24 cellular contexts compared by ENCODE assay signal in genomic region chr11:18771266-18772035, GRCh38. TPM values are rescaled to one million over a fixed set of nuclear protein-coding genes. Genes with fewer than 3 reads are reported as not detected.
"Had no signal": no experiment of that assay in that cellular context is flagged by ENCODE, and none has a peak within 500 bp of the region (broad histone marks: within the 10 kb centered on the region; RNA-seq: fewer than 3 reads in every experiment).

No MANE protein-coding gene starts in this region.

- H3K4me3 Mint-ChIP-seq: activated CD4-positive, alpha-beta memory T cell treated with anti-CD3 and anti-CD28 coated beads, Interleukin-2, amount 10 ng/mL, durations not matched to agents 7 days and 5 days; activated CD4-positive, alpha-beta T cell treated with anti-CD3 and anti-CD28 coated beads, Interleukin-2, amount 10 ng/mL, durations not matched to agents 24 days and 14 days; activated naive CD4-positive, alpha-beta T cell treated with anti-CD3 and anti-CD28 coated beads, Interleukin-2, amount 10 ng/mL, durations not matched to agents 7 days and 5 days; brain; memory B cell; nephron progenitor cell; stimulated activated naive B cell treated with anti-CD40 and anti-IgM and Interleukin-4, amounts not matched to agents 10 μg/mL and 1 μg/mL and 100 μg/mL, for 72 hours; T-helper 2 cell treated with Interferon-gamma antibody and Interleukin-4, amounts not matched to agents 5 μg/mL and 100 μg/mL, for 36 hours had no signal

- H3K27ac Mint-ChIP-seq: activated CD4-positive, alpha-beta memory T cell treated with anti-CD3 and anti-CD28 coated beads, Interleukin-2, amount 10 ng/mL, durations not matched to agents 7 days and 5 days; activated CD4-positive, alpha-beta T cell treated with anti-CD3 and anti-CD28 coated beads, Interleukin-2, amount 10 ng/mL, durations not matched to agents 24 days and 14 days; activated naive CD4-positive, alpha-beta T cell treated with anti-CD3 and anti-CD28 coated beads, Interleukin-2, amount 10 ng/mL, durations not matched to agents 7 days and 5 days; brain; memory B cell; nephron progenitor cell; T-helper 2 cell treated with Interferon-gamma antibody and Interleukin-4, amounts not matched to agents 5 μg/mL and 100 μg/mL, for 36 hours had no signal

- H3K4me1 ChIP-seq: testis, uterus had no signal

- H3K36me3 ChIP-seq: uterus had no signal

- H3K9me3 ChIP-seq: testis, uterus had no signal

- ATAC-seq: activated CD4-positive, CD25-positive, alpha-beta regulatory T cell treated with anti-CD3 and anti-CD28 coated beads, Interleukin-2, amount 50 U/mL, for 24 hours; sciatic nerve; stimulated activated naive B cell treated with anti-CD40 and anti-IgM and Interleukin-4, amounts not matched to agents 10 μg/mL and 1 μg/mL and 100 μg/mL, for 72 hours had no signal

- H3K27me3 ChIP-seq: testis, uterus had no signal

- H3K4me3 ChIP-seq: coronary artery, testis, uterus had no signal

- H3K4me1 Mint-ChIP-seq: brain, memory B cell, nephron progenitor cell had no signal

- H3K27ac ChIP-seq: epithelial cell of prostate, testis, uterus, VCaP had no signal

- DNase-seq: activated CD4-positive, alpha-beta memory T cell treated with anti-CD3 and anti-CD28 coated beads, Interleukin-2, amount 10 ng/mL, durations not matched to agents 7 days and 5 days; activated CD4-positive, alpha-beta T cell treated with anti-CD3 and anti-CD28 coated beads, Interleukin-2, amount 10 ng/mL, durations not matched to agents 24 days and 14 days; activated effector memory CD4-positive, alpha-beta T cell treated with anti-CD3 and anti-CD28 coated beads, Interleukin-2, amount 50 U/mL, for 16 hours; activated naive CD4-positive, alpha-beta T cell treated with anti-CD3 and anti-CD28 coated beads, Interleukin-2, amount 10 ng/mL, durations not matched to agents 7 days and 5 days; aorta; foreskin melanocyte; left cardiac atrium; nephron progenitor cell; small intestine; stimulated activated CD4-positive, alpha-beta T cell treated with anti-CD3 and anti-CD28 coated beads, Interleukin-15, amount 100 ng/mL, for 24 hours; stimulated activated naive B cell treated with anti-CD40 and anti-IgM and Interleukin-4, amounts not matched to agents 10 μg/mL and 1 μg/mL and 100 μg/mL, for 72 hours; testis; uterus had no signal

- H3K36me3 Mint-ChIP-seq: activated naive CD4-positive, alpha-beta T cell treated with anti-CD3 and anti-CD28 coated beads, Interleukin-2, amount 10 ng/mL, durations not matched to agents 7 days and 5 days; memory B cell had no signal

RNA-seq across cellular contexts. Expression of gene PTPN5, which starts 20.1 kb away (rescaled TPM):
- total RNA-seq: activated CD4-positive, alpha-beta memory T cell treated with anti-CD3 and anti-CD28 coated beads, Interleukin-2, amount 10 ng/mL, durations not matched to agents 7 days and 5 days; activated CD4-positive, alpha-beta T cell treated with anti-CD3 and anti-CD28 coated beads, Interleukin-2, amount 10 ng/mL, durations not matched to agents 24 days and 14 days; liver; mononuclear cell; myocyte had no signal
- polyA plus RNA-seq: aorta, liver had no signal

RNA-seq across cellular contexts. Expression of gene IGSF22, which starts 45.5 kb away (rescaled TPM):
- total RNA-seq: activated CD4-positive, alpha-beta T cell treated with anti-CD3 and anti-CD28 coated beads, Interleukin-2, amount 10 ng/mL, durations not matched to agents 24 days and 14 days; liver had no signal
- polyA plus RNA-seq: aorta had no signal
